1 cellular context compared by ENCODE assay signal in genomic region chr15:68782589-68783161, GRCh38.
TF ChIP-seq lines count a peak whose summit lies in the region.

No MANE protein-coding gene starts in this region.

TF ChIP-seq in GM12878, 131 proteins besides CTCF, POLR2A, EP300 and RAD21:
- no peak for TF ChIP-seq TCF12 (IDR thresholded peaks at IDR 0.05; ENCODE audit: low read depth, low read length)
- TF ChIP-seq IRF4 (IDR thresholded peaks at IDR 0.05; ENCODE audit: low read depth, low read length), result no peak
- TF ChIP-seq ZNF207 (IDR thresholded peaks at IDR 0.05; ENCODE audit: borderline replicate concordance), result no peak
- TF ChIP-seq NR2C2 (IDR thresholded peaks at IDR 0.05; ENCODE audit: borderline replicate concordance, control insufficient read depth, insufficient read length, low read depth), result no peak
